ENCODE assay signal across 1 cellular context in the genomic region with DNA sequence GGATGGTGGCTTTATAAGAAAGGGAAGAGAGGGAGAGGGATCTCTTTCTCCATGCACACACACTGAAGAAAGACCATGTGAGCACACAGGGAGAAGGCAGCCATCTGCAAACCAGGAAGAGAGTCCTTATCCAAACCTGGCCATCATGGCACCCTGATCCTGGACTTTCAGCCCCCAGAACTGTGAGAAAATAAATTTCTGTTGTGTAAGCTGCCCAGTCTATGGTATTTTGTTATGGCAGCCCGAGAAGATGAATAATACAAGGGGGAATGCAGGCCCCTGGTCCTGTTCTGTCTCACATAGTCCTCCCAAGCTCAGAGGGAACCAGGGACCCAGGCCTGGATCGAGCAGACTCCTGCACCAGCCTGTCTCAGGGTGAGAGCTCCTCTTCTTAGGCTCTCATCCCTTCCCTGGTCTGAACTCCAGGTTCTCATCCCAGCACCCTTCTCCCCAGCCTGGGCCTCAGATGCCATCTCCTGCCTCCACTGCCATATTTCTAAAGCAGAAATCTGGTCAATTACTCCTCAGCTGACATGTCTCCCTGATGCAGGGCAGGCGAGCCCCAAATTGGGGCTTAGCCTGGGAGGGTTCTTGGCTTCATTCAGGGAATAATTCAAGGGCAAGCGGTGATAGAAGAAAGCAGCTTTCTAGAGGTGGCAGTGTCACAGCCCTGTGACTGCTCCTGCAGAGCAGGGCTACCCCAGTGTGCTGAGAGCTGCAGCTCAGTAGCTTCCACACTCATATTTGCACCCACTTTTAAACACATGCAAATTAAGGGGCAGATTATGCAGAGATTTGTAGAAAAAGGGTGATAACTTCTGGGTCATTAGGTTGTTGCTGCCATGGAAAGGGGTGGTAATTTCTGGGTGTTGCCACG.
TF ChIP-seq lines count a peak whose summit lies in the region.

No MANE protein-coding gene starts in this region.

TF ChIP-seq in SK-N-SH treated with all-trans-retinoic acid at 6 μM for 48 hours, 23 proteins besides CTCF, POLR2A, EP300 and RAD21 (continued from another document):
- TF ChIP-seq, protein P1, sequence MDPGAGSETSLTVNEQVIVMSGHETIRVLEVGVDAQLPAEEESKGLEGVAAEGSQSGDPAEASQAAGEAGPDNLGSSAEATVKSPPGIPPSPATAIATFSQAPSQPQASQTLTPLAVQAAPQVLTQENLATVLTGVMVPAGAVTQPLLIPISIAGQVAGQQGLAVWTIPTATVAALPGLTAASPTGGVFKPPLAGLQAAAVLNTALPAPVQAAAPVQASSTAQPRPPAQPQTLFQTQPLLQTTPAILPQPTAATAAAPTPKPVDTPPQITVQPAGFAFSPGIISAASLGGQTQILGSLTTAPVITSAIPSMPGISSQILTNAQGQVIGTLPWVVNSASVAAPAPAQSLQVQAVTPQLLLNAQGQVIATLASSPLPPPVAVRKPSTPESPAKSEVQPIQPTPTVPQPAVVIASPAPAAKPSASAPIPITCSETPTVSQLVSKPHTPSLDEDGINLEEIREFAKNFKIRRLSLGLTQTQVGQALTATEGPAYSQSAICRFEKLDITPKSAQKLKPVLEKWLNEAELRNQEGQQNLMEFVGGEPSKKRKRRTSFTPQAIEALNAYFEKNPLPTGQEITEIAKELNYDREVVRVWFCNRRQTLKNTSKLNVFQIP (CRISPR knock-in tag; IDR thresholded peaks at IDR 0.05; ENCODE audit: borderline replicate concordance, low read depth), result no peak
- TF ChIP-seq RARB (CRISPR knock-in tag; IDR thresholded peaks at IDR 0.05) (no peak), TCF4 (CRISPR knock-in tag; IDR thresholded peaks at IDR 0.05; ENCODE audit: borderline replicate concordance) (no peak), GLIS3 (CRISPR knock-in tag; IDR thresholded peaks at IDR 0.05) (no peak), ARNTL (CRISPR knock-in tag; IDR thresholded peaks at IDR 0.05; ENCODE audit: borderline replicate concordance, low read depth) (no peak), OSR1 (CRISPR knock-in tag; IDR thresholded peaks at IDR 0.05) (no peak), TOX (CRISPR knock-in tag; IDR thresholded peaks at IDR 0.05; ENCODE audit: borderline replicate concordance) (no peak), PPARA (CRISPR knock-in tag; IDR thresholded peaks at IDR 0.05; ENCODE audit: borderline replicate concordance) (no peak), CSDC2 (CRISPR knock-in tag; IDR thresholded peaks at IDR 0.05) (no peak)
